11 cellular contexts compared by ENCODE assay signal in the genomic region with DNA sequence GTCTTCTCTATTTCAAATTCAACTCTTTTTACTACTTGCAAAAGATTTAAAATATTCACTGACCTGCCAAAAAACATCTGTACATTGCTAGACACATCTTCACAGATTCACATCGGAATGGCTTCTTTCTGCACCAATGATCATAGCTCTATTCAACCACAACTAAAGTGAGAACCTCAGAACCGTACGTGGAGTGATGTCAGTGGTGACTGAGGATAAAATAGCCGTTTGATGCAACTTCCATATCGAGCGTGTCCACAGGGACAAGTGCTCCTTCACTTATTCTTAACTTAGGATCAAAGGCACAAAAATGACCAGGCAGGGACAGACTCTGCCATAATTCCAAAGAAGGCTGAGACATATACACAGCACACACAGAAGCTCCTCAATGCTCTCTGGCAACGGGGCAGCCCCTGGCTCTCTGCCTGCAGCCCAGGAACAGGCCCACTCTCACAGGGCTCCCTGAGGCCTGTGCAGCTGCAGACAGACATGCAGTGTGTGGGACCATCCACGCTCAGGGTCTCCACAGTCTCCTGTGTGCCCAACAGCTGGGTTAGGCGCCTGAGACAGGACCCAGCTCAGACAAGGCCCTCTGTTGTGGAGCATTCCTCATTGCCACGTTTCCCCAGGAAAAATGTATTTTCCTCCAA. TPM values are rescaled to one million over a fixed set of nuclear protein-coding genes. Genes with fewer than 3 reads are reported as not detected.
DNase-seq lines count a peak whose midpoint lies in the region; ATAC-seq and TF ChIP-seq lines count a peak whose summit lies in the region.
"Had no signal": no experiment of that assay in that cellular context is flagged by ENCODE, and none has a peak within 500 bp of the region (broad histone marks: within the 10 kb centered on the region; RNA-seq: fewer than 3 reads in every experiment).

No MANE protein-coding gene starts in this region.

- no peaks in the 10 kb centered on the region for H3K9me3 Mint-ChIP-seq in activated T-cell treated with anti-CD3 and anti-CD28 coated beads, Interleukin-2, amount 50 U/mL, for 24 hours
- H3K9me3 Mint-ChIP-seq: nephron had no signal

- intact Hi-C loops in spleen (cut with DNase I; ENCODE audit: low total_unique reads): no loop called here

- 55 to 73% (median 62%) methylated on average over 9 to 10 of the region's 10 CpGs for WGBS in spleen, 5 donors

- no peaks in the 10 kb centered on the region for H3K27me3 ChIP-seq in spleen (replicated peaks in 1 of 7)

- no peak for TF ChIP-seq POLR2A in spleen (IDR thresholded peaks at IDR 0.05)

- peak; percentile 39 for ATAC-seq in HG02884 (IDR thresholded peaks at IDR 0.05; ENCODE audit: unreplicated experiment)

- peaks cover 28 to 100% (median 87%) of the 10 kb centered on the region in 6 donors for H3K4me1 ChIP-seq in spleen

- TF ChIP-seq CTCF in spleen (IDR thresholded peaks at IDR 0.05 in 8 of 11, conservative IDR thresholded peaks at IDR 0.05 in 3 of 11): no peak
- no peak for TF ChIP-seq CTCF in foreskin fibroblast (IDR thresholded peaks at IDR 0.05; ENCODE audit: low read depth, low read length)

- H3K4me3 ChIP-seq in spleen (no peak overlapping the region), foreskin fibroblast (ENCODE audit: low read depth in 1 of 2, low read length in 2 of 2) (no peak overlapping the region)

- H3K27ac Mint-ChIP-seq in activated T-cell treated with anti-CD3 and anti-CD28 coated beads, Interleukin-2, amount 50 U/mL, for 24 hours: peak overlapping the region; percentile 88

- H3K9me3 ChIP-seq in spleen: no peaks in the 10 kb centered on the region

- H3K4me3 Mint-ChIP-seq in activated T-cell treated with anti-CD3 and anti-CD28 coated beads, Interleukin-2, amount 50 U/mL, for 24 hours: peak overlapping the region; percentile 35
- H3K4me3 Mint-ChIP-seq: nephron had no signal

- peaks cover 90% of the 10 kb centered on the region for H3K36me3 Mint-ChIP-seq in activated T-cell treated with anti-CD3 and anti-CD28 coated beads, Interleukin-2, amount 50 U/mL, for 24 hours (ENCODE audit: low read depth)

- peaks cover 67% of the 10 kb centered on the region for H3K4me1 Mint-ChIP-seq in activated T-cell treated with anti-CD3 and anti-CD28 coated beads, Interleukin-2, amount 50 U/mL, for 24 hours (ENCODE audit: low read depth)

- no peaks in the 10 kb centered on the region for H3K27me3 Mint-ChIP-seq in activated T-cell treated with anti-CD3 and anti-CD28 coated beads, Interleukin-2, amount 50 U/mL, for 24 hours

- peaks cover 0 to 8% (median 0%) of the 10 kb centered on the region in 6 donors for H3K36me3 ChIP-seq in spleen

- H3K27ac ChIP-seq in spleen: peak overlapping the region in 6 of 8 donors; percentile 1 to 71 (median 51)
- H3K27ac ChIP-seq: HL-60 had no signal

- DNase-seq in activated T-cell treated with anti-CD3 and anti-CD28 coated beads, Interleukin-2, amount 50 U/mL, for 24 hours: no peak
- no peak for DNase-seq in activated T-cell treated with anti-CD3 and anti-CD28 coated beads, Interleukin-2, amount 50 U/mL, for 48 hours
- DNase-seq in anterior cingulate cortex (lab: John Stamatoyannopoulos, UW): peak in 38 of 58 donors; percentile 10 to 71 (median 40)
- no peak for DNase-seq in spleen
- no peak for DNase-seq in foreskin fibroblast
- no peak for DNase-seq in NCI-H2171 (lab: John Stamatoyannopoulos, UW)
- no peak for DNase-seq in dermis blood vessel endothelial cell
- DNase-seq: NCI-H524 had no signal

RNA-seq across cellular contexts. Expression of gene FYN, which starts 22.8 kb away (rescaled TPM):
- total RNA-seq in spleen: 100 to 1,000 TPM; 193 to 409 (median 227) TPM
- polyA plus RNA-seq in spleen: 10 to 100 TPM; 56.6 to 78.1 (median 65.6) TPM
- 146 and 150 TPM in 2 replicates for total RNA-seq in dermis blood vessel endothelial cell

Comparison
In these comparisons a context has a peak if more than half of its experiments do, and no peak if none do; other contexts are left out.
1. DNase-seq: peak in anterior cingulate cortex (38 of 58); none in activated T-cell treated with anti-CD3 and anti-CD28 coated beads, Interleukin-2, amount 50 U/mL, for 24 hours (single experiment), activated T-cell treated with anti-CD3 and anti-CD28 coated beads, Interleukin-2, amount 50 U/mL, for 48 hours (0 of 2), spleen (single experiment), foreskin fibroblast (0 of 2), NCI-H2171 (single experiment) and dermis blood vessel endothelial cell (single experiment).